In the genomic region with DNA sequence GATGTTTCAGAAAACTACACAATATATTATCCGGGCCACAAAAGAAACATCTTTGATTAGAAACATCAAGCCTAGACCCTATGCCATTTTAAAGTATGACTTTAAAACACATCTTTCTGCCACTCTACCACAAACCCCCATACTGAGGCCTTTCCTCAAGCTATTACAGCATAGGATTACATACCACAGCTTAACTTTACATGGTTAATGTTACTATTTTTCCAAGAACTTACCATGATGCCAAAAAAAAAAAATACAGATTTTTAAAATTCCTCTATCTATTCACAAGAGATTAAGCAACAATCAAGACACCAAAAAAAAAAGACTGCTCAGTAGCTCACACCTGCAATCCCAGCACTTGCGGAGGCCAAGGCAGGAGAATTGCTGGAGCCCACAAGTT, we compare ENCODE assay signal across 20 cellular contexts.
"Had no signal": no experiment of that assay in that cellular context is flagged by ENCODE, and none has a peak within 500 bp of the region (broad histone marks: within the 10 kb centered on the region; RNA-seq: fewer than 3 reads in every experiment).

No MANE protein-coding gene starts in this region.

- H3K9me3 ChIP-seq: adrenal gland, mucosa of descending colon, right atrium auricular region had no signal

- H3K27ac ChIP-seq: adrenal gland, right atrium auricular region had no signal

- H3K4me1 Mint-ChIP-seq: central memory CD8-positive, alpha-beta T cell; naive thymus-derived CD8-positive, alpha-beta T cell had no signal

- ATAC-seq: activated CD8-positive, alpha-beta T cell treated with anti-CD3 and anti-CD28 coated beads for 36 hours; activated T-cell treated with anti-CD3 and anti-CD28 coated beads, Interleukin-2, amount 50 U/mL, for 4 hours; mucosa of descending colon; naive thymus-derived CD8-positive, alpha-beta T cell; stimulated activated naive CD8-positive, alpha-beta T cell treated with anti-CD3 and anti-CD28 coated beads, Interleukin-15, Interleukin-2, amounts not matched to agents 100 U/mL and 50 U/mL, for 24 hours; T-helper 17 cell had no signal

- H3K27ac Mint-ChIP-seq: activated CD8-positive, alpha-beta T cell treated with anti-CD3 and anti-CD28 coated beads for 36 hours; naive thymus-derived CD8-positive, alpha-beta T cell; T-helper 17 cell; type B pancreatic cell had no signal

- DNase-seq: activated CD4-positive, alpha-beta T cell treated with anti-CD3 and anti-CD28 coated beads for 4 hours; activated CD8-positive, alpha-beta T cell treated with anti-CD3 and anti-CD28 coated beads for 36 hours; activated effector memory CD4-positive, alpha-beta T cell treated with Interleukin-2 at 50 U/mL for 16 hours; activated naive CD4-positive, alpha-beta T cell treated with anti-CD3 and anti-CD28 coated beads, Interleukin-2, amount 50 U/mL, for 16 hours; activated T-cell treated with anti-CD3 and anti-CD28 coated beads, Interleukin-2, amount 50 U/mL, for 4 hours; adrenal gland; effector CD8-positive, alpha-beta T cell; islet precursor cell; mucosa of descending colon; naive thymus-derived CD8-positive, alpha-beta T cell; nucleus accumbens; small intestine; stimulated activated CD4-positive, alpha-beta T cell treated with anti-CD3 and anti-CD28 coated beads, Interleukin-4, amount 100 ng/mL, for 4 hours; stimulated activated CD8-positive, alpha-beta memory T cell treated with anti-CD3 and anti-CD28 coated beads, Interleukin-4, amount 100 ng/mL, for 48 hours; stimulated activated naive CD8-positive, alpha-beta T cell treated with anti-CD3 and anti-CD28 coated beads, Interleukin-15, Interleukin-2, amounts not matched to agents 100 U/mL and 50 U/mL, for 24 hours; T-helper 17 cell had no signal

- H3K27me3 Mint-ChIP-seq: brain, type B pancreatic cell had no signal

- H3K27me3 ChIP-seq: adrenal gland, right atrium auricular region had no signal

- H3K36me3 ChIP-seq: adrenal gland, right atrium auricular region had no signal

- H3K9me3 Mint-ChIP-seq: activated CD8-positive, alpha-beta T cell treated with anti-CD3 and anti-CD28 coated beads for 36 hours; activated T-cell treated with anti-CD3 and anti-CD28 coated beads, Interleukin-2, amount 50 U/mL, for 4 hours; brain; central memory CD8-positive, alpha-beta T cell; naive thymus-derived CD8-positive, alpha-beta T cell; type B pancreatic cell had no signal

- H3K4me3 Mint-ChIP-seq: activated CD8-positive, alpha-beta T cell treated with anti-CD3 and anti-CD28 coated beads for 36 hours; activated T-cell treated with anti-CD3 and anti-CD28 coated beads, Interleukin-2, amount 50 U/mL, for 4 hours; brain; central memory CD8-positive, alpha-beta T cell; naive thymus-derived CD8-positive, alpha-beta T cell; T-helper 17 cell; type B pancreatic cell had no signal

- H3K4me3 ChIP-seq: adrenal gland, mucosa of descending colon, right atrium auricular region had no signal

- H3K36me3 Mint-ChIP-seq: naive thymus-derived CD8-positive, alpha-beta T cell had no signal
